14 cellular contexts compared by ENCODE assay signal in the genomic region with DNA sequence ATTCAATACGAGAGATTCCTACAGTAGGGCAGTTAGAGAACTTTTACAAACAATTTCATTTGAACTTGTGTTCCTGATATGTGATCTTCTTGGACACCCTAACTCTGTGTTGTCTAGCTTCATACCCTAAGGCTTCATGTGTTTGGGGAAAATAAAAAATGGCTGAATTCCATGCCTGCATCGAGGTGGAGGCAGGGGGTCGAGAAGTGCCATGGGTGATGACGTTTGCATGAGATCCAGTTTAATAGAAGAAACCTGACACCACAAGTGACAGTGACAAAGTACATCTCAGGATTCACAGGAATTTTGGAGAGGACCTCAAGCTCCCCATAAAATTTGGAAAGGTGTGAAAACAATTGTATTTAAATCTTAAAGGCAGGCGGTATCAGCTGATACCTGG.
DNase-seq lines count a peak whose midpoint lies in the region; ATAC-seq and TF ChIP-seq lines count a peak whose summit lies in the region.
"Had no signal": no experiment of that assay in that cellular context is flagged by ENCODE, and none has a peak within 500 bp of the region (broad histone marks: within the 10 kb centered on the region; RNA-seq: fewer than 3 reads in every experiment).

No MANE protein-coding gene starts in this region.

- H3K36me3 ChIP-seq in GM23338 (ENCODE audit: insufficient read depth) (peaks cover 10% of the 10 kb centered on the region; the same call in 1 of the 2 replicates), neural progenitor cell (no peaks in the 10 kb centered on the region)

- H3K4me3 ChIP-seq in GM23338 (no peak overlapping the region), neural progenitor cell (no peak overlapping the region)

- no peaks in the 10 kb centered on the region for H4K20me1 ChIP-seq in GM23338 (replicated peaks; ENCODE audit: insufficient read depth)
- no peaks in the 10 kb centered on the region for H4K20me1 ChIP-seq in neural progenitor cell (ENCODE audit: low read depth)

- peaks cover 45% of the 10 kb centered on the region for H3K9me3 Mint-ChIP-seq in GM23338
- peaks cover 8% of the 10 kb centered on the region for H3K9me3 Mint-ChIP-seq in neural progenitor cell
- H3K9me3 Mint-ChIP-seq: CD4-positive, alpha-beta T cell had no signal

- H3F3A ChIP-seq in GM23338 (replicated peaks; ENCODE audit: low read depth), result no peaks in the 10 kb centered on the region
- no peaks in the 10 kb centered on the region for H3F3A ChIP-seq in neural progenitor cell (ENCODE audit: low read depth)

- H3K27ac Mint-ChIP-seq in GM23338 (peak overlapping the region; percentile 74), neural progenitor cell (no peak overlapping the region)
- H3K27ac Mint-ChIP-seq: CD4-positive, alpha-beta T cell; H9 had no signal

- no peaks in the 10 kb centered on the region for H3K79me2 ChIP-seq in GM23338 (replicated peaks; ENCODE audit: insufficient read depth)
- no peaks in the 10 kb centered on the region for H3K79me2 ChIP-seq in neural progenitor cell (ENCODE audit: low read depth)

- TF ChIP-seq CTCF in GM23338 (conservative IDR thresholded peaks at IDR 0.05; ENCODE audit: low read depth in 2 of 2) (no peak), neural progenitor cell (IDR thresholded peaks at IDR 0.05) (no peak)

- H3K27me3 Mint-ChIP-seq in GM23338 (ENCODE audit: insufficient read depth, low read depth, poor library complexity) (peaks cover 8% of the 10 kb centered on the region), neural progenitor cell (ENCODE audit: insufficient read depth, low read depth) (no peaks in the 10 kb centered on the region)

- H2AFZ ChIP-seq in GM23338 (no peak overlapping the region), neural progenitor cell (replicated peaks) (peak overlapping the region; percentile 90)

- H3K36me3 Mint-ChIP-seq in GM23338 (ENCODE audit: low read depth) (peaks cover 38% of the 10 kb centered on the region), neural progenitor cell (no peaks in the 10 kb centered on the region)

- no peak overlapping the region for H3K9ac ChIP-seq in neural progenitor cell

- peak; percentile 48 for DNase-seq in NCI-H748 (lab: John Stamatoyannopoulos, UW; ENCODE audit: unreplicated experiment)
- DNase-seq in NCI-H748 treated with DMSO at 0.1 percent for 48 hours (lab: John Stamatoyannopoulos, UW), result no peak
- no peak for DNase-seq in GM23338 (ENCODE audit: low spot score)
- DNase-seq in left kidney (ENCODE audit: low read depth, low spot score), result peak; percentile 46
- no peak for DNase-seq in neural progenitor cell (ENCODE audit: low spot score)
- no peak for DNase-seq in NCI-H2107 treated with DMSO at 0.1 percent for 48 hours (lab: John Stamatoyannopoulos, UW; ENCODE audit: unreplicated experiment)
- DNase-seq in NCI-H774 (lab: John Stamatoyannopoulos, UW), result no peak
- DNase-seq: AML-193; Caco-2; CD4-positive, alpha-beta T cell; GDM1; H9 had no signal

- H3K27ac ChIP-seq in GM23338 (ENCODE audit: low read depth) (no peak overlapping the region), neural progenitor cell (no peak overlapping the region)
- H3K27ac ChIP-seq: C4-2B had no signal

- ATAC-seq in GM23338 (no peak), GM18520 (IDR thresholded peaks at IDR 0.05; ENCODE audit: unreplicated experiment) (no peak)

- H3K27me3 ChIP-seq in GM23338 (ENCODE audit: insufficient read depth), result no peaks in the 10 kb centered on the region
- H3K27me3 ChIP-seq in neural progenitor cell, result no peaks in the 10 kb centered on the region

- H3K9me2 ChIP-seq in GM23338 (ENCODE audit: insufficient read depth), result no peaks in the 10 kb centered on the region

- H3K4me3 Mint-ChIP-seq in GM23338 (no peak overlapping the region), neural progenitor cell (no peak overlapping the region)
- H3K4me3 Mint-ChIP-seq: CD4-positive, alpha-beta T cell; H9 had no signal

- H3K4me1 ChIP-seq in GM23338 (ENCODE audit: insufficient read depth) (no peaks in the 10 kb centered on the region), neural progenitor cell (no peaks in the 10 kb centered on the region)

- H3K9me3 ChIP-seq in neural progenitor cell (ENCODE audit: low read depth), result no peaks in the 10 kb centered on the region

- H3K4me2 ChIP-seq in GM23338 (no peak overlapping the region), neural progenitor cell (no peak overlapping the region)

- H3K4me1 Mint-ChIP-seq in GM23338 (peaks cover 2% of the 10 kb centered on the region; the same call in 2 of the 3 replicates), neural progenitor cell (no peaks in the 10 kb centered on the region)

TF ChIP-seq in GM23338, 12 proteins besides CTCF, POLR2A, EP300 and RAD21:
- TF ChIP-seq EZH2phosphoT487 (IDR thresholded peaks at IDR 0.05; ENCODE audit: unreplicated experiment) (no peak), CREB1 (CRISPR knock-in tag; IDR thresholded peaks at IDR 0.05; ENCODE audit: low read depth) (no peak), ZNF331 (CRISPR knock-in tag; IDR thresholded peaks at IDR 0.05; ENCODE audit: low read depth) (no peak), JUNB (IDR thresholded peaks at IDR 0.05; ENCODE audit: unreplicated experiment) (no peak), ZNF114 (CRISPR knock-in tag; IDR thresholded peaks at IDR 0.05) (no peak)
- TF ChIP-seq, protein P1, sequence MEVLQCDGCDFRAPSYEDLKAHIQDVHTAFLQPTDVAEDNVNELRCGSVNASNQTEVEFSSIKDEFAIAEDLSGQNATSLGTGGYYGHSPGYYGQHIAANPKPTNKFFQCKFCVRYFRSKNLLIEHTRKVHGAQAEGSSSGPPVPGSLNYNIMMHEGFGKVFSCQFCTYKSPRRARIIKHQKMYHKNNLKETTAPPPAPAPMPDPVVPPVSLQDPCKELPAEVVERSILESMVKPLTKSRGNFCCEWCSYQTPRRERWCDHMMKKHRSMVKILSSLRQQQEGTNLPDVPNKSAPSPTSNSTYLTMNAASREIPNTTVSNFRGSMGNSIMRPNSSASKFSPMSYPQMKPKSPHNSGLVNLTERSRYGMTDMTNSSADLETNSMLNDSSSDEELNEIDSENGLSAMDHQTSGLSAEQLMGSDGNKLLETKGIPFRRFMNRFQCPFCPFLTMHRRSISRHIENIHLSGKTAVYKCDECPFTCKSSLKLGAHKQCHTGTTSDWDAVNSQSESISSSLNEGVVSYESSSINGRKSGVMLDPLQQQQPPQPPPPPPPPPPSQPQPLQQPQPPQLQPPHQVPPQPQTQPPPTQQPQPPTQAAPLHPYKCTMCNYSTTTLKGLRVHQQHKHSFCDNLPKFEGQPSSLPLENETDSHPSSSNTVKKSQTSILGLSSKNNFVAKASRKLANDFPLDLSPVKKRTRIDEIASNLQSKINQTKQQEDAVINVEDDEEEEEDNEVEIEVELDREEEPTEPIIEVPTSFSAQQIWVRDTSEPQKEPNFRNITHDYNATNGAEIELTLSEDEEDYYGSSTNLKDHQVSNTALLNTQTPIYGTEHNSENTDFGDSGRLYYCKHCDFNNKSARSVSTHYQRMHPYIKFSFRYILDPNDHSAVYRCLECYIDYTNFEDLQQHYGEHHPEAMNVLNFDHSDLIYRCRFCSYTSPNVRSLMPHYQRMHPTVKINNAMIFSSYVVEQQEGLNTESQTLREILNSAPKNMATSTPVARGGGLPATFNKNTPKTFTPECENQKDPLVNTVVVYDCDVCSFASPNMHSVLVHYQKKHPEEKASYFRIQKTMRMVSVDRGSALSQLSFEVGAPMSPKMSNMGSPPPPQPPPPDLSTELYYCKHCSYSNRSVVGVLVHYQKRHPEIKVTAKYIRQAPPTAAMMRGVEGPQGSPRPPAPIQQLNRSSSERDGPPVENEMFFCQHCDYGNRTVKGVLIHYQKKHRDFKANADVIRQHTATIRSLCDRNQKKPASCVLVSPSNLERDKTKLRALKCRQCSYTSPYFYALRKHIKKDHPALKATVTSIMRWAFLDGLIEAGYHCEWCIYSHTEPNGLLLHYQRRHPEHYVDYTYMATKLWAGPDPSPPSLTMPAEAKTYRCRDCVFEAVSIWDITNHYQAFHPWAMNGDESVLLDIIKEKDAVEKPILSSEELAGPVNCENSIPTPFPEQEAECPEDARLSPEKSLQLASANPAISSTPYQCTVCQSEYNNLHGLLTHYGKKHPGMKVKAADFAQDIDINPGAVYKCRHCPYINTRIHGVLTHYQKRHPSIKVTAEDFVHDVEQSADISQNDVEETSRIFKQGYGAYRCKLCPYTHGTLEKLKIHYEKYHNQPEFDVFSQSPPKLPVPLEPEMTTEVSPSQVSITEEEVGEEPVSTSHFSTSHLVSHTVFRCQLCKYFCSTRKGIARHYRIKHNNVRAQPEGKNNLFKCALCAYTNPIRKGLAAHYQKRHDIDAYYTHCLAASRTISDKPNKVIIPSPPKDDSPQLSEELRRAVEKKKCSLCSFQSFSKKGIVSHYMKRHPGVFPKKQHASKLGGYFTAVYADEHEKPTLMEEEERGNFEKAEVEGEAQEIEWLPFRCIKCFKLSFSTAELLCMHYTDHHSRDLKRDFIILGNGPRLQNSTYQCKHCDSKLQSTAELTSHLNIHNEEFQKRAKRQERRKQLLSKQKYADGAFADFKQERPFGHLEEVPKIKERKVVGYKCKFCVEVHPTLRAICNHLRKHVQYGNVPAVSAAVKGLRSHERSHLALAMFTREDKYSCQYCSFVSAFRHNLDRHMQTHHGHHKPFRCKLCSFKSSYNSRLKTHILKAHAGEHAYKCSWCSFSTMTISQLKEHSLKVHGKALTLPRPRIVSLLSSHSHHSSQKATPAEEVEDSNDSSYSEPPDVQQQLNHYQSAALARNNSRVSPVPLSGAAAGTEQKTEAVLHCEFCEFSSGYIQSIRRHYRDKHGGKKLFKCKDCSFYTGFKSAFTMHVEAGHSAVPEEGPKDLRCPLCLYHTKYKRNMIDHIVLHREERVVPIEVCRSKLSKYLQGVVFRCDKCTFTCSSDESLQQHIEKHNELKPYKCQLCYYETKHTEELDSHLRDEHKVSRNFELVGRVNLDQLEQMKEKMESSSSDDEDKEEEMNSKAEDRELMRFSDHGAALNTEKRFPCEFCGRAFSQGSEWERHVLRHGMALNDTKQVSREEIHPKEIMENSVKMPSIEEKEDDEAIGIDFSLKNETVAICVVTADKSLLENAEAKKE (CRISPR knock-in tag; IDR thresholded peaks at IDR 0.05), result no peak

Comparison
In these comparisons a context has a peak if more than half of its experiments do, and no peak if none do; other contexts are left out.
1. DNase-seq: peak in NCI-H748 (single experiment) and left kidney (single experiment); none in NCI-H748 treated with DMSO at 0.1 percent for 48 hours (single experiment), GM23338 (single experiment), neural progenitor cell (single experiment), NCI-H2107 treated with DMSO at 0.1 percent for 48 hours (single experiment) and NCI-H774 (single experiment).